Comparison of ENCODE assay signal across 1 cellular context in the genomic region with DNA sequence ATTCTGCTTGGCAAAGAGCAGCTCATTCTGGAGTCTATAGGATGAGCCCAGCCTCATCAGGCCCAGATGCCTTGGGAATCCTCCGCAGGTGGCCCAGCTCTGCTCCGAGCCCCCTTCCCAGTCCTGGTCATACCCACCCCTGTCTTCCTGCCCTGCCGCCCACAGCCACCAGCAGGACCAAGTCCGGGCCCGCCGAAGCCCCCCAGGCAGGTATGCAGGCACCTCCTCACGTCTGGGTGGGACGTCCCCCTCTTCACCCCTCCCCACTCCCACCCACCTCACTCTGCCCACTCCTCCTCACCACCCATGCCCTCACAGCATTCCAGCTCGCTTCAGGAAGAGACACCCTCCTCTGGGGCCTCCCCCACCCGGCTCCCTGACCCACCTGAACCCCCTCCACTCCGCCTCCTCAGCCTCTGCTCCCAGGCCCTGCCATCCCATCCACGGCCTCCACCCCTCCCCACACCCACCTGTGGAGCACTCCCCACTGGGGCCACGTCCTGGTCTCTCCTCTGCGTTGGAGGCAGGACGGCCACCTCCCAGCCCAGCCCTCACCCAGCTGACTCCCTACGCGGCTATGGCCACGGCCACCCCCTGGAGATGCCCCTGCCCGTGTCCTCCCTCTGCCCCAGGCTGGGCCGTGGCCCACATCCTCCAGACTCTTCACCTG.
TF ChIP-seq lines count a peak whose summit lies in the region.

No MANE protein-coding gene starts in this region.

TF ChIP-seq in HepG2, 621 proteins besides CTCF, POLR2A, EP300 and RAD21:
- TF ChIP-seq FOXO4 (CRISPR knock-in tag; conservative IDR thresholded peaks at IDR 0.05) (no peak), MTF2 (CRISPR knock-in tag; IDR thresholded peaks at IDR 0.05; ENCODE audit: borderline replicate concordance) (peak; percentile 31; the same call in 1 of the 2 replicates)
